Comparison of ENCODE assay signal across 1 cellular context in the genomic region with DNA sequence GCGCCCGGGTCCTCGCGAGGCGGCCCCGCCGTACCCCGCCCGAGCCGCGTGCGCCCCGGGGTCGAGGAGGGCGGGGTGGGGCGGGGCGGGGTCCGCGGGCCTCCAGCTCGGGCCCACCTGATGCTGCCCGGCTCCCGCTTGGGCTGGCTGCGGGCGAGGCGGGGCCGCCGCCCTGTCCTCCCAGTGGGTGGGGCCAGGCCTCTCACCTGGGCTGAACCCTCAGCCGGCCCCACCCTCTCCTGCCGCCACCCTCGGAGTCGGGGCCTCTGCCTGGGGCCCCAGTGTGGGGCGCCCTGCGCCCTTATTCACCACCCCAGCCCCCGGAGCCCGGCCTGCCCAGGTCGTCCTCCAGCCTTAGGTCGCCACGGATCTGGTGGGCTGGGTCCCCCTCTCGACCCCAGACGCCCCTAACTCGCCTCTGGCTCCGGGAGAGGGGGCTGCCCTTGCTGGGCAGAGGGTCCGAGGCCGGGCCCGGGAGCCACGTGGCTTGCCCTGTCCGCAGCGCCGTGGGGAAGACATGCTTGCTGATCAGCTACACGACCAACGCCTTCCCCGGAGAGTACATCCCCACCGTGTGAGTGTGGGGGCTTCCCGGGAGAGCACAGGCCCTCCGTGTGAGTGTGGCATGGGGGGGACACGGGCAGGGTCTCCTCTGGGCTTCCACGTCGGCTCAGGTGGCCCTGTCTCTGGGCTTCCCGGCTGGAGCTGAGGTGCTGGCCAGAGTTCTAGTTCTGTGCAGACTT.
TF ChIP-seq lines count a peak whose summit lies in the region.

No MANE protein-coding gene starts in this region.

TF ChIP-seq in K562, 482 proteins besides CTCF, POLR2A, EP300 and RAD21 (continued from another document and continues in another):
- TF ChIP-seq ZBTB40 (IDR thresholded peaks at IDR 0.05) = peak; percentile 44; the same call in 1 of the 2 replicates
- TF ChIP-seq ZBTB40 (CRISPR knock-in tag; IDR thresholded peaks at IDR 0.05) = no peak
- TF ChIP-seq RBFOX2 (IDR thresholded peaks at IDR 0.05; ENCODE audit: low read depth, low read length) = peak; percentile 72
- TF ChIP-seq, protein P1, sequence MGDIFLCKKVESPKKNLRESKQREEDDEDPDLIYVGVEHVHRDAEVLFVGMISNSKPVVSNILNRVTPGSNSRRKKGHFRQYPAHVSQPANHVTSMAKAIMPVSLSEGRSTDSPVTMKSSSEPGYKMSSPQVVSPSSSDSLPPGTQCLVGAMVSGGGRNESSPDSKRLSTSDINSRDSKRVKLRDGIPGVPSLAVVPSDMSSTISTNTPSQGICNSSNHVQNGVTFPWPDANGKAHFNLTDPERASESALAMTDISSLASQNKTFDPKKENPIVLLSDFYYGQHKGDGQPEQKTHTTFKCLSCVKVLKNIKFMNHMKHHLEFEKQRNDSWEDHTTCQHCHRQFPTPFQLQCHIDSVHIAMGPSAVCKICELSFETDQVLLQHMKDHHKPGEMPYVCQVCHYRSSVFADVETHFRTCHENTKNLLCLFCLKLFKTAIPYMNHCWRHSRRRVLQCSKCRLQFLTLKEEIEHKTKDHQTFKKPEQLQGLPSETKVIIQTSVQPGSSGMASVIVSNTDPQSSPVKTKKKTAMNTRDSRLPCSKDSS (IDR thresholded peaks at IDR 0.05; ENCODE audit: low read depth, partially characterized antibody) = no peak
- no peak for TF ChIP-seq BHLHE40 (IDR thresholded peaks at IDR 0.05; ENCODE audit: low read length)
- TF ChIP-seq ZNF263 (CRISPR knock-in tag; IDR thresholded peaks at IDR 0.05; ENCODE audit: borderline replicate concordance) = no peak
- TF ChIP-seq TAF7 (tag; IDR thresholded peaks at IDR 0.05) = no peak
- TF ChIP-seq CREM (IDR thresholded peaks at IDR 0.05; ENCODE audit: low read depth) = no peak
- 0 out of 2 replicates have a peak, but pooled peaks have one; percentile 27 for TF ChIP-seq HLTF (IDR thresholded peaks at IDR 0.05)
- peak; percentile 64 to 86 for TF ChIP-seq MAZ (CRISPR knock-in tag; conservative IDR thresholded peaks at IDR 0.05 in 1 of 2, IDR thresholded peaks at IDR 0.05 in 1 of 2)
- no peak for TF ChIP-seq ZNF165 (CRISPR knock-in tag; IDR thresholded peaks at IDR 0.05; ENCODE audit: borderline replicate concordance)
- no peak for TF ChIP-seq TEAD2 (tag; IDR thresholded peaks at IDR 0.05)
- no peak for TF ChIP-seq ZFP36 (IDR thresholded peaks at IDR 0.05; ENCODE audit: low read depth, low read length, partially characterized antibody)
- TF ChIP-seq SAP30 (IDR thresholded peaks at IDR 0.05; ENCODE audit: borderline replicate concordance, insufficient read depth, low read depth, low read length, poor library complexity, severe bottlenecking) = peak; percentile 68
- no peak for TF ChIP-seq RFX5 (IDR thresholded peaks at IDR 0.05; ENCODE audit: low read depth, low read length)
- TF ChIP-seq CCAR2 (IDR thresholded peaks at IDR 0.05; ENCODE audit: low read depth, low read length) = no peak
- TF ChIP-seq, protein P2, sequence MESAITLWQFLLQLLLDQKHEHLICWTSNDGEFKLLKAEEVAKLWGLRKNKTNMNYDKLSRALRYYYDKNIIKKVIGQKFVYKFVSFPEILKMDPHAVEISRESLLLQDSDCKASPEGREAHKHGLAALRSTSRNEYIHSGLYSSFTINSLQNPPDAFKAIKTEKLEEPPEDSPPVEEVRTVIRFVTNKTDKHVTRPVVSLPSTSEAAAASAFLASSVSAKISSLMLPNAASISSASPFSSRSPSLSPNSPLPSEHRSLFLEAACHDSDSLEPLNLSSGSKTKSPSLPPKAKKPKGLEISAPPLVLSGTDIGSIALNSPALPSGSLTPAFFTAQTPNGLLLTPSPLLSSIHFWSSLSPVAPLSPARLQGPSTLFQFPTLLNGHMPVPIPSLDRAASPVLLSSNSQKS (CRISPR knock-in tag; IDR thresholded peaks at IDR 0.05) = no peak
- no peak for TF ChIP-seq ZNF398 (CRISPR knock-in tag; IDR thresholded peaks at IDR 0.05)
- TF ChIP-seq GABPB2 (CRISPR knock-in tag; conservative IDR thresholded peaks at IDR 0.05) = no peak
- TF ChIP-seq, protein P3, sequence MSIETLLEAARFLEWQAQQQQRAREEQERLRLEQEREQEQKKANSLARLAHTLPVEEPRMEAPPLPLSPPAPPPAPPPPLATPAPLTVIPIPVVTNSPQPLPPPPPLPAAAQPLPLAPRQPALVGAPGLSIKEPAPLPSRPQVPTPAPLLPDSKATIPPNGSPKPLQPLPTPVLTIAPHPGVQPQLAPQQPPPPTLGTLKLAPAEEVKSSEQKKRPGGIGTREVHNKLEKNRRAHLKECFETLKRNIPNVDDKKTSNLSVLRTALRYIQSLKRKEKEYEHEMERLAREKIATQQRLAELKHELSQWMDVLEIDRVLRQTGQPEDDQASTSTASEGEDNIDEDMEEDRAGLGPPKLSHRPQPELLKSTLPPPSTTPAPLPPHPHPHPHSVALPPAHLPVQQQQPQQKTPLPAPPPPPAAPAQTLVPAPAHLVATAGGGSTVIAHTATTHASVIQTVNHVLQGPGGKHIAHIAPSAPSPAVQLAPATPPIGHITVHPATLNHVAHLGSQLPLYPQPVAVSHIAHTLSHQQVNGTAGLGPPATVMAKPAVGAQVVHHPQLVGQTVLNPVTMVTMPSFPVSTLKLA (conservative IDR thresholded peaks at IDR 0.05) = peak; percentile 92 to 94
- TF ChIP-seq CBX8 (IDR thresholded peaks at IDR 0.05; ENCODE audit: borderline replicate concordance, extremely low read depth, low read depth, low read length, poor library complexity, severe bottlenecking) = no peak
- peak; percentile 71 for TF ChIP-seq MYC (IDR thresholded peaks at IDR 0.05; ENCODE audit: low read depth, low read length)
- TF ChIP-seq MYC (CRISPR knock-in tag; IDR thresholded peaks at IDR 0.05; ENCODE audit: borderline replicate concordance, low read depth) = peak; percentile 78; the same call in 1 of the 2 replicates
- peak; percentile 61 for TF ChIP-seq CXXC5 (CRISPR knock-in tag; IDR thresholded peaks at IDR 0.05)
- peak; percentile 21 for TF ChIP-seq HNRNPK (IDR thresholded peaks at IDR 0.05; ENCODE audit: low read depth, low read length, poor library complexity, severe bottlenecking)
- TF ChIP-seq ZNF717 (CRISPR knock-in tag; IDR thresholded peaks at IDR 0.05) = no peak
- TF ChIP-seq ZNF3 (CRISPR knock-in tag; IDR thresholded peaks at IDR 0.05) = no peak
- 0 out of 2 replicates have a peak, but pooled peaks have one; percentile 36 for TF ChIP-seq KLF13 (tag; IDR thresholded peaks at IDR 0.05; ENCODE audit: borderline replicate concordance, low read depth)
- TF ChIP-seq, protein P4, sequence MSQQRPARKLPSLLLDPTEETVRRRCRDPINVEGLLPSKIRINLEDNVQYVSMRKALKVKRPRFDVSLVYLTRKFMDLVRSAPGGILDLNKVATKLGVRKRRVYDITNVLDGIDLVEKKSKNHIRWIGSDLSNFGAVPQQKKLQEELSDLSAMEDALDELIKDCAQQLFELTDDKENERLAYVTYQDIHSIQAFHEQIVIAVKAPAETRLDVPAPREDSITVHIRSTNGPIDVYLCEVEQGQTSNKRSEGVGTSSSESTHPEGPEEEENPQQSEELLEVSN (IDR thresholded peaks at IDR 0.05; ENCODE audit: borderline replicate concordance in 1 of 2, extremely low read depth in 1 of 2, insufficient read depth in 1 of 2, insufficient read length in 1 of 2, low read depth in 1 of 2, low read length in 1 of 2, poor library complexity in 1 of 2, severe bottlenecking in 1 of 2) = peak; percentile 39 to 55
- peak; percentile 84 for TF ChIP-seq L3MBTL2 (IDR thresholded peaks at IDR 0.05)
- 0 out of 2 replicates have a peak, but pooled peaks have one; percentile 18 for TF ChIP-seq SMARCA4 (IDR thresholded peaks at IDR 0.05)
- TF ChIP-seq TCF3 (CRISPR knock-in tag; IDR thresholded peaks at IDR 0.05) = 0 out of 2 replicates have a peak, but pooled peaks have one; percentile 9
- TF ChIP-seq PCBP1 (IDR thresholded peaks at IDR 0.05; ENCODE audit: low read depth, low read length, poor library complexity, severe bottlenecking) = peak; percentile 53
- no peak for TF ChIP-seq ZNF133 (CRISPR knock-in tag; IDR thresholded peaks at IDR 0.05)
- peak; percentile 44; the same call in 1 of the 2 replicates for TF ChIP-seq GATAD2B (IDR thresholded peaks at IDR 0.05; ENCODE audit: borderline replicate concordance)
- peak; percentile 30; the same call in 1 of the 2 replicates for TF ChIP-seq ESRRA (IDR thresholded peaks at IDR 0.05; ENCODE audit: borderline replicate concordance, low read depth)
- no peak for TF ChIP-seq KLF16 (IDR thresholded peaks at IDR 0.05)
- no peak for TF ChIP-seq CHCHD3 (CRISPR knock-in tag; IDR thresholded peaks at IDR 0.05)
- TF ChIP-seq KLF1 (tag; IDR thresholded peaks at IDR 0.05) = 0 out of 2 replicates have a peak, but pooled peaks have one; percentile 33
